Comparison of ENCODE assay signal across 23 cellular contexts in genomic region chr3:27345045-27345444, GRCh38. TPM values are rescaled to one million over a fixed set of nuclear protein-coding genes. Genes with fewer than 3 reads are reported as not detected.
DNase-seq lines count a peak whose midpoint lies in the region; ATAC-seq, FAIRE-seq and TF ChIP-seq lines count a peak whose summit lies in the region.
"Had no signal": no experiment of that assay in that cellular context is flagged by ENCODE, and none has a peak within 500 bp of the region (broad histone marks: within the 10 kb centered on the region; RNA-seq: fewer than 3 reads in every experiment).

No MANE protein-coding gene starts in this region.

- BruUV-seq in HepG2 (replicated peaks; lab: Mats Ljungman, UMichigan), result no TSS peak

- H3K4me2 ChIP-seq in HepG2 (ENCODE audit: low read depth, low read length), result no peak overlapping the region
- H3K4me2 ChIP-seq: BLaER1, PC-9 had no signal

- H3K4me3 ChIP-seq in liver (ENCODE audit: low read depth in 1 of 3, low read length in 3 of 3) (no peak overlapping the region), HepG2 (replicated peaks in 1 of 3; ENCODE audit: insufficient read depth in 1 of 3, low read depth in 2 of 3, low read length in 3 of 3) (no peak overlapping the region), gastrocnemius medialis (peak overlapping the region in 2 of 4 donors; percentile 27 to 38), ovary (no peak overlapping the region)
- H3K4me3 ChIP-seq: BLaER1, GM23248, PC-9 had no signal

- no peaks in the 10 kb centered on the region for H3K27me3 Mint-ChIP-seq in activated T-helper 17 cell treated with anti-CD3 and anti-CD28 coated beads, Interleukin-2, amount 50 U/mL, for 72 hours
- H3K27me3 Mint-ChIP-seq: CD4-positive, alpha-beta T cell had no signal

- H3K36me3 ChIP-seq in liver (ENCODE audit: control insufficient read depth in 4 of 4, insufficient read depth in 3 of 4, low read depth in 1 of 4, low read length in 3 of 4), result no peaks in the 10 kb centered on the region
- peaks cover 1 to 4% of the 10 kb centered on the region in 2 experiments; a peak in 2 of 5 replicates for H3K36me3 ChIP-seq in HepG2 (replicated peaks in 1 of 2; ENCODE audit: control insufficient read depth in 1 of 2, insufficient read depth in 2 of 2, low read length in 2 of 2)
- H3K36me3 ChIP-seq in gastrocnemius medialis, result no peaks in the 10 kb centered on the region
- no peaks in the 10 kb centered on the region for H3K36me3 ChIP-seq in ovary
- H3K36me3 ChIP-seq: BLaER1 had no signal

- POLR2A ChIA-PET in HepG2 (lab: Yijun Ruan, JAX), result no interaction called here

- ATAC-seq in HepG2 (no peak), gastrocnemius medialis (peak; percentile 71 to 82), HG02798 (IDR thresholded peaks at IDR 0.05; ENCODE audit: poor library complexity, unreplicated experiment) (no peak), GM18502 (IDR thresholded peaks at IDR 0.05; ENCODE audit: poor library complexity, unreplicated experiment) (no peak)
- no peak for ATAC-seq in activated T-helper 17 cell treated with anti-CD3 and anti-CD28 coated beads, Interleukin-2, amount 50 U/mL, for 72 hours (replicated peaks)

- no peaks in the 10 kb centered on the region for H4K20me1 ChIP-seq in HepG2 (ENCODE audit: insufficient read depth, low read length)
- H4K20me1 ChIP-seq: BLaER1 had no signal

- peaks cover 0 to 41% (median 35%) of the 10 kb centered on the region in 4 donors for H3K4me1 ChIP-seq in liver (ENCODE audit: control insufficient read depth in 4 of 4, insufficient read depth in 4 of 4, low read length in 3 of 4)
- peaks cover 12% of the 10 kb centered on the region for H3K4me1 ChIP-seq in HepG2 (ENCODE audit: insufficient read depth, low read length)
- H3K4me1 ChIP-seq in gastrocnemius medialis, result peaks cover 18 to 24% of the 10 kb centered on the region in 2 donors
- H3K4me1 ChIP-seq in ovary (ENCODE audit: insufficient read depth), result no peaks in the 10 kb centered on the region
- H3K4me1 ChIP-seq: BLaER1 had no signal

- DNase-seq in HepG2 (ENCODE audit: low spot score), result no peak
- no peak for DNase-seq in gastrocnemius medialis
- no peak for DNase-seq in ovary
- DNase-seq: ACHN; CD4-positive, alpha-beta T cell; COR-L47; DMS 273 treated with DMSO at 0.1 percent for 48 hours; DMS79 treated with DMSO at 0.1 percent for 48 hours; GM23248; H9; HFFc6; KG1; NCI-H1092 treated with DMSO at 0.1 percent for 48 hours; NCI-H1436 treated with DMSO at 0.1 percent for 48 hours; NCI-H1930; NCI-H2227 treated with DMSO at 0.1 percent for 48 hours had no signal

- intact Hi-C loops in HepG2 (cut with micrococcal nuclease; ENCODE audit: unreplicated experiment) (no loop called here), gastrocnemius medialis (cut with DNase I; ENCODE audit: low total_unique reads) (loop anchor here (2.0 kb wide), 1 partner anchor 18 kb away; no protein-coding TSS in a partner anchor), ovary (cut with DNase I) (no loop called here)

- H3K9me3 Mint-ChIP-seq in activated T-helper 17 cell treated with anti-CD3 and anti-CD28 coated beads, Interleukin-2, amount 50 U/mL, for 72 hours, result no peaks in the 10 kb centered on the region
- H3K9me3 Mint-ChIP-seq: CD4-positive, alpha-beta T cell; H9; HFFc6 had no signal

- peak overlapping the region in 1 of 2 donors; percentile 12 for H3K9ac ChIP-seq in liver (ENCODE audit: low read depth in 1 of 2, low read length in 2 of 2)
- H3K9ac ChIP-seq in HepG2 (ENCODE audit: insufficient read depth, low read depth, low read length), result no peak overlapping the region
- H3K9ac ChIP-seq: BLaER1, GM23248 had no signal

- TF ChIP-seq RAD21 in liver (IDR thresholded peaks at IDR 0.05), result no peak
- no peak for TF ChIP-seq RAD21 in HepG2 (CRISPR knock-in tag; IDR thresholded peaks at IDR 0.05)

- FAIRE-seq in HepG2 (lab: Jason Lieb, UNC), result no peak

- H3K9me3 ChIP-seq in liver (ENCODE audit: control insufficient read depth in 4 of 4, low read length in 3 of 4) (no peaks in the 10 kb centered on the region), HepG2 (ENCODE audit: low read length) (no peaks in the 10 kb centered on the region), gastrocnemius medialis (no peaks in the 10 kb centered on the region), ovary (no peaks in the 10 kb centered on the region)
- H3K9me3 ChIP-seq: BLaER1 had no signal

- TF ChIP-seq POLR2A in HepG2 (IDR thresholded peaks at IDR 0.05; ENCODE audit: insufficient read depth in 1 of 2, low read depth in 2 of 2, low read length in 2 of 2) (no peak), gastrocnemius medialis (IDR thresholded peaks at IDR 0.05) (no peak), ovary (IDR thresholded peaks at IDR 0.05) (no peak)

- no peak overlapping the region for H2AFZ ChIP-seq in HepG2 (ENCODE audit: low read length)
- H2AFZ ChIP-seq: GM23248, PC-9 had no signal

- TF ChIP-seq CTCF in liver (IDR thresholded peaks at IDR 0.05; ENCODE audit: low read depth, low read length, missing input control) (no peak), HepG2 (CRISPR knock-in tag; IDR thresholded peaks at IDR 0.05) (no peak), gastrocnemius medialis (IDR thresholded peaks at IDR 0.05 in 4 of 5, conservative IDR thresholded peaks at IDR 0.05 in 1 of 5) (no peak), ovary (IDR thresholded peaks at IDR 0.05) (no peak)

- CTCF ChIA-PET in HepG2 (lab: Yijun Ruan, JAX; ENCODE audit: low intra/inter-chr PET ratio, low total read pairs), result no interaction called here

- H3K79me2 ChIP-seq in HepG2 (ENCODE audit: insufficient read depth, low read length), result no peaks in the 10 kb centered on the region

- TF ChIP-seq EP300 in HepG2 (IDR thresholded peaks at IDR 0.05; ENCODE audit: low read depth in 2 of 2, low read length in 2 of 2) (no peak), HepG2 (CRISPR knock-in tag; IDR thresholded peaks at IDR 0.05; ENCODE audit: borderline replicate concordance) (no peak), ovary (IDR thresholded peaks at IDR 0.05) (no peak)

- in situ Hi-C loops in HepG2 (cut with HindIII; ENCODE audit: extremely low pct_ligation_motif_present, low pct_unique_long_range_greater_than_20kb), result no loop called here
- in situ Hi-C loops in gastrocnemius medialis (cut with MboI; ENCODE audit: low sequenced_read_pairs in 4 of 4), result no loop called here

- H3K27me3 ChIP-seq in liver (ENCODE audit: control insufficient read depth in 4 of 4, insufficient read depth in 4 of 4, low read length in 3 of 4) (no peaks in the 10 kb centered on the region), HepG2 (ENCODE audit: control insufficient read depth in 1 of 2, insufficient read depth in 2 of 2, low read length in 2 of 2) (no peaks in the 10 kb centered on the region), gastrocnemius medialis (no peaks in the 10 kb centered on the region), ovary (no peaks in the 10 kb centered on the region)
- H3K27me3 ChIP-seq: BLaER1 had no signal

- no peaks in the 10 kb centered on the region for H3K36me3 Mint-ChIP-seq in activated T-helper 17 cell treated with anti-CD3 and anti-CD28 coated beads, Interleukin-2, amount 50 U/mL, for 72 hours (ENCODE audit: low read depth)

- peak overlapping the region; percentile 46 for H3K4me3 Mint-ChIP-seq in activated T-helper 17 cell treated with anti-CD3 and anti-CD28 coated beads, Interleukin-2, amount 50 U/mL, for 72 hours
- H3K4me3 Mint-ChIP-seq: CD4-positive, alpha-beta T cell; H9; HFFc6 had no signal

- H3K27ac ChIP-seq in liver (ENCODE audit: low read depth in 1 of 2, low read length in 2 of 2), result peak overlapping the region; percentile 48 to 79
- H3K27ac ChIP-seq in HepG2 (ENCODE audit: extremely low read length, insufficient read depth, low read length), result no peak overlapping the region
- peak overlapping the region; percentile 75 to 83 (median 80) for H3K27ac ChIP-seq in gastrocnemius medialis
- H3K27ac ChIP-seq in ovary, result no peak overlapping the region
- H3K27ac ChIP-seq: BLaER1, GM23248, PC-9, RWPE1 had no signal

- 90% methylated on average over 2 of the region's 2 CpGs for WGBS in liver
- 92% methylated on average over 2 of the region's 2 CpGs for WGBS in HepG2 (ENCODE audit: low lambda C conversion rate)
- 93 to 96% (median 94%) methylated on average over 2 of the region's 2 CpGs for WGBS in ovary, 3 donors

- H3K27ac Mint-ChIP-seq in activated T-helper 17 cell treated with anti-CD3 and anti-CD28 coated beads, Interleukin-2, amount 50 U/mL, for 72 hours, result peak overlapping the region; percentile 65
- H3K27ac Mint-ChIP-seq: CD4-positive, alpha-beta T cell; H9; HFFc6 had no signal

- H3K4me1 Mint-ChIP-seq in activated T-helper 17 cell treated with anti-CD3 and anti-CD28 coated beads, Interleukin-2, amount 50 U/mL, for 72 hours, result peaks cover 27% of the 10 kb centered on the region

RNA-seq across cellular contexts. Expression of gene NEK10, which starts 24.1 kb away (rescaled TPM):
- total RNA-seq in liver, result 1 to 10 TPM in 1 of 2 donors, under 1 TPM in 1; 0.70 to 2.1 TPM
- under 1 TPM in 1 of 2 donors, not detected in 1; 0.23 TPM for polyA plus RNA-seq in liver
- total RNA-seq in HepG2 (2016; rRNA removed; fragmentation: Illumina TruSeq; extraction: Trizol), result 14.2 and 15.0 TPM in 2 replicates
- 10.7 and 11.1 TPM in 2 replicates for total RNA-seq in HepG2 (2016; cell fraction: cytosol; rRNA removed; fragmentation: Illumina TruSeq; extraction: Trizol; ENCODE audit: low read depth)
- total RNA-seq in HepG2 (2016; cell fraction: insoluble cytoplasmic fraction; rRNA removed; fragmentation: Illumina TruSeq; extraction: Trizol), result 13.1 and 15.6 TPM in 2 replicates
- 6.9 and 9.2 TPM in 2 replicates for total RNA-seq in HepG2 (2016; cell fraction: membrane; rRNA removed; fragmentation: Illumina TruSeq; extraction: Trizol)
- total RNA-seq in HepG2 (2016; cell fraction: nucleus; rRNA removed; fragmentation: Illumina TruSeq; extraction: Trizol), result 33.9 and 37.7 TPM in 2 replicates
- 2.3 and 2.8 TPM in 2 replicates for polyA plus RNA-seq in HepG2 (2011; rRNA removed)
- polyA plus RNA-seq in HepG2 (2011; cell fraction: cytosol; rRNA removed), result 1.3 TPM in 2 replicates
- polyA plus RNA-seq in HepG2 (2011; cell fraction: nucleus; rRNA removed), result 4.3 and 4.4 TPM in 2 replicates
- polyA plus RNA-seq in HepG2 (2012), result 3.2 and 3.8 TPM in 2 replicates
- 0.54 and 0.58 TPM in 2 replicates for polyA plus RNA-seq in HepG2 (2016; cell fraction: cytosol; fragmentation: Illumina TruSeq; extraction: Trizol; ENCODE audit: low read depth)
- 4.4 and 4.9 TPM in 2 replicates for polyA plus RNA-seq in HepG2 (2016; cell fraction: insoluble cytoplasmic fraction; fragmentation: Illumina TruSeq; extraction: Trizol; ENCODE audit: low read depth)
- 1.8 and 1.9 TPM in 2 replicates for polyA plus RNA-seq in HepG2 (2016; cell fraction: membrane; fragmentation: Illumina TruSeq; extraction: Trizol; ENCODE audit: low read depth)
- 10.4 and 12.9 TPM in 2 replicates for polyA plus RNA-seq in HepG2 (2016; cell fraction: nucleus; fragmentation: Illumina TruSeq; extraction: Trizol; ENCODE audit: insufficient read depth, low read depth)
- polyA minus RNA-seq in HepG2 (2011; rRNA and poly(A)+ RNA removed; ENCODE audit: low replicate concordance), result 2.6 and 3.5 TPM in 2 replicates
- polyA minus RNA-seq in HepG2 (2011; cell fraction: cytosol; rRNA and poly(A)+ RNA removed), result 1.8 and 3.3 TPM in 2 replicates
- 32.0 and 40.3 TPM in 2 replicates for polyA minus RNA-seq in HepG2 (2011; cell fraction: nucleus; rRNA and poly(A)+ RNA removed)
- total RNA-seq in activated T-helper 17 cell treated with anti-CD3 and anti-CD28 coated beads, Interleukin-2, amount 50 U/mL, for 72 hours, result 1 to 10 TPM in 1 of 2 donors, under 1 TPM in 1; 0.61 to 1.6 TPM
- total RNA-seq in gastrocnemius medialis, result 10 to 100 TPM in 1 of 4 donors, 1 to 10 TPM in 3; 3.6 to 12.8 (median 7.5) TPM
- 10 to 100 TPM in 1 of 7 donors, 1 to 10 TPM in 5, under 1 TPM in 1; 0.91 to 33.4 (median 1.6) TPM for total RNA-seq in ovary
- under 1 TPM; 0.41 to 0.92 TPM for polyA plus RNA-seq in ovary

Comparison
In these comparisons a context has a peak if more than half of its experiments do, and no peak if none do; other contexts are left out.
1. H3K27ac ChIP-seq: peak in liver (2 of 2) and gastrocnemius medialis (4 of 4); none in HepG2 (single experiment) and ovary (0 of 2).
2. ATAC-seq: peak in gastrocnemius medialis (2 of 2); none in HepG2 (single experiment), activated T-helper 17 cell treated with anti-CD3 and anti-CD28 coated beads, Interleukin-2, amount 50 U/mL, for 72 hours (single experiment), HG02798 (single experiment) and GM18502 (single experiment).